ENCODE assay signal across 8 cellular contexts in the genomic region with DNA sequence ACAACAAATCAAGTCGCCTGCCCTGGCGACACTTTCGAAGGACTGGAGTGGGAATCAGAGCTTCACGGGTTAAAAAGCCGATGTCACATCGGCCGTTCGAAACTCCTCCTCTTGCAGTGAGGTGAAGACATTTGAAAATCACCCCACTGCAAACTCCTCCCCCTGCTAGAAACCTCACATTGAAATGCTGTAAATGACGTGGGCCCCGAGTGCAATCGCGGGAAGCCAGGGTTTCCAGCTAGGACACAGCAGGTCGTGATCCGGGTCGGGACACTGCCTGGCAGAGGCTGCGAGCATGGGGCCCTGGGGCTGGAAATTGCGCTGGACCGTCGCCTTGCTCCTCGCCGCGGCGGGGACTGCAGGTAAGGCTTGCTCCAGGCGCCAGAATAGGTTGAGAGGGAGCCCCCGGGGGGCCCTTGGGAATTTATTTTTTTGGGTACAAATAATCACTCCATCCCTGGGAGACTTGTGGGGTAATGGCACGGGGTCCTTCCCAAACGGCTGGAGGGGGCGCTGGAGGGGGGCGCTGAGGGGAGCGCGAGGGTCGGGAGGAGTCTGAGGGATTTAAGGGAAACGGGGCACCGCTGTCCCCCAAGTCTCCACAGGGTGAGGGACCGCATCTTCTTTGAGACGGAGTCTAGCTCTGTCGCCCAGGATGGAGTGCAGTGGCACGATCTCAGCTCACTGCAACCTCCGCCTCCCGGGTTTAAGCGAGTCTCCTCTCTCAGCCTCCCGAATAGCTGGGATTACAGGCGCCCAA. TPM values are rescaled to one million over a fixed set of nuclear protein-coding genes. Genes with fewer than 3 reads are reported as not detected.
DNase-seq lines count a peak whose midpoint lies in the region; ATAC-seq and TF ChIP-seq lines count a peak whose summit lies in the region.

A gene (plus strand): TSS at position 210 of the 760 bp plus-strand sequence. CDS start 86 bp downstream, at position 296.

- H3K36me3 ChIP-seq in MG63: peaks cover 44% of the 10 kb centered on the region

- POLR2A ChIA-PET in naive thymus-derived CD8-positive, alpha-beta T cell (lab: Charles Lee): interaction anchor here (0.6 to 2.1 kb wide), 5 partner anchors 40 to 1593 kb away, joined by 3 to 11 read pairs (median 5); a partner anchor contains a TSS

- H3K9me3 Mint-ChIP-seq in naive thymus-derived CD8-positive, alpha-beta T cell: no peaks in the 10 kb centered on the region

- H3K4me1 Mint-ChIP-seq in naive thymus-derived CD8-positive, alpha-beta T cell: peaks cover 5 to 45% (median 31%) of the 10 kb centered on the region in 4 donors

- H3K27me3 Mint-ChIP-seq in naive thymus-derived CD8-positive, alpha-beta T cell: no peaks in the 10 kb centered on the region

- DNase-seq in MG63 (peak; percentile 88), SIG-M5 treated with dmso at 0.1 percent for 504 hours (lab: John Stamatoyannopoulos, UW; ENCODE audit: unreplicated experiment) (peak; percentile 97), fibroblast of pulmonary artery (ENCODE audit: low read depth) (peak; percentile 97)
- DNase-seq in activated effector memory CD4-positive, alpha-beta T cell treated with Interleukin-2 at 50 U/mL for 16 hours: peak; percentile 59
- DNase-seq in naive thymus-derived CD8-positive, alpha-beta T cell: peak; percentile 51 to 78 (median 70)
- peak; percentile 56 to 76 (median 70) for DNase-seq in stimulated activated naive CD4-positive, alpha-beta T cell (lab: John Stamatoyannopoulos, UW)

- peak within 1 kb of the TSS; percentile 82 to 91 (median 88) for H3K4me3 Mint-ChIP-seq in naive thymus-derived CD8-positive, alpha-beta T cell

- no peaks in the 10 kb centered on the region for H3K27me3 ChIP-seq in MG63

- no peaks in the 10 kb centered on the region; the same call in 1 of the 2 replicates for H3K9me3 ChIP-seq in MG63

- TF ChIP-seq CTCF in fibroblast of pulmonary artery (IDR thresholded peaks at IDR 0.05; ENCODE audit: low read length, missing control alignments): no peak

- H3K4me3 ChIP-seq in GM08714 (ENCODE audit: low read length) (peak within 1 kb of the TSS; percentile 83), MG63 (peak within 1 kb of the TSS; percentile 96), fibroblast of pulmonary artery (replicated peaks; ENCODE audit: low read depth, low read length) (peak within 1 kb of the TSS; percentile 97)

- no peaks in the 10 kb centered on the region for H3K36me3 Mint-ChIP-seq in naive thymus-derived CD8-positive, alpha-beta T cell

- peak; percentile 20 to 41 for ATAC-seq in naive thymus-derived CD8-positive, alpha-beta T cell
- ATAC-seq in HG03460 (IDR thresholded peaks at IDR 0.05; ENCODE audit: unreplicated experiment): no peak

- H3K27ac Mint-ChIP-seq in naive thymus-derived CD8-positive, alpha-beta T cell: peak within 1 kb of the TSS; percentile 87 to 98 (median 96)

RNA-seq across cellular contexts. Expression of the gene that starts here (rescaled TPM):
- 23.5 and 32.0 TPM in 2 replicates for total RNA-seq in MG63 (2014; rRNA removed; shearing (Covaris generic); ENCODE audit: low replicate concordance)
- total RNA-seq in naive thymus-derived CD8-positive, alpha-beta T cell: 10 to 100 TPM; 17.8 to 22.8 TPM
- polyA plus RNA-seq in naive thymus-derived CD8-positive, alpha-beta T cell: 1 to 10 TPM; 3.2 to 7.7 (median 7.1) TPM
